In the genomic region with DNA sequence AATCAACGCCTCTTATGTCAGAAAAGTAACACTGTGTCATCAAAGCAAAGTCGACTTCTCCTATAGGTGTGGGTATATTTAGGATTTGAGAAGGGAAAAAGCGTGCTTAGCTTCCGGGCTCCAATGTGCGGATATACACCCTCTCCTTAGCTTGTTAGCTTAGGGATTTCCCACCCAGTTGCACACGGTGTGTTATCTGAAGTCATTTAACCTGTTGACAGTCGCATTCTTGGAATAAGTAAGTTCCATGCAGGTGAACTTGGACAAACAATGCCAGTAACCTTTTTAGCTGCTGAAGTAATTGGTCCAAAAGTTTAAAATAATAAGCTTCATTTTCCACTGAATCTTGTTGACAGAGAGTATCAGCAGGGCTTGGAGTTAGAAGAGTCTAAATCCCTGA, we compare ENCODE assay signal across 17 cellular contexts.
DNase-seq lines count a peak whose midpoint lies in the region; TF ChIP-seq lines count a peak whose summit lies in the region.
"Had no signal": no experiment of that assay in that cellular context is flagged by ENCODE, and none has a peak within 500 bp of the region (broad histone marks: within the 10 kb centered on the region; RNA-seq: fewer than 3 reads in every experiment).

No MANE protein-coding gene starts in this region.

- H4K20me1 ChIP-seq in BLaER1, result no peaks in the 10 kb centered on the region

- no peaks in the 10 kb centered on the region for H3K27me3 ChIP-seq in BLaER1

- H3K4me3 Mint-ChIP-seq in progenitor cell of endocrine pancreas (ENCODE audit: low read depth), result no peak overlapping the region
- H3K4me3 Mint-ChIP-seq in immature natural killer cell, result no peak overlapping the region
- H3K4me3 Mint-ChIP-seq: CD8-positive, alpha-beta memory T cell; IgD-negative memory B cell had no signal

- H3K9me3 Mint-ChIP-seq in progenitor cell of endocrine pancreas (ENCODE audit: low read depth) (no peaks in the 10 kb centered on the region), immature natural killer cell (no peaks in the 10 kb centered on the region)
- H3K9me3 Mint-ChIP-seq: CD8-positive, alpha-beta memory T cell; IgD-negative memory B cell had no signal

- peak overlapping the region; percentile 84 for H3K27ac Mint-ChIP-seq in progenitor cell of endocrine pancreas
- H3K27ac Mint-ChIP-seq in immature natural killer cell, result no peak overlapping the region
- H3K27ac Mint-ChIP-seq: IgD-negative memory B cell had no signal

- DNase-seq in HT-29 (ENCODE audit: low spot score) (peak; percentile 28), left kidney (ENCODE audit: low read depth, low spot score) (peak; percentile 57), progenitor cell of endocrine pancreas (ENCODE audit: low spot score, unreplicated experiment) (no peak), immature natural killer cell (no peak), midbrain (lab: John Stamatoyannopoulos, UW) (no peak), SK-N-DZ (ENCODE audit: low spot score) (no peak), 8988T (no peak)
- DNase-seq: CD8-positive, alpha-beta memory T cell; EL; NCI-H1105; NCI-H1694 treated with DMSO at 0.1 percent for 48 hours; NCI-H69; NK-92 treated with Interleukin-12 subunit alpha and Interleukin-12 subunit beta, amount 100 ng/mL, for 24 hours; SHP77 treated with DMSO at 0.1 percent for 48 hours had no signal

- H3K9ac ChIP-seq in BLaER1, result no peak overlapping the region

- peak overlapping the region; percentile 86 for H3K4me2 ChIP-seq in BLaER1

- H3K27me3 Mint-ChIP-seq in progenitor cell of endocrine pancreas (no peaks in the 10 kb centered on the region), immature natural killer cell (ENCODE audit: low read depth in 3 of 3) (peaks cover 0 to 9% (median 7%) of the 10 kb centered on the region in 3 donors)

- H3K36me3 Mint-ChIP-seq in progenitor cell of endocrine pancreas (ENCODE audit: insufficient read depth), result no peaks in the 10 kb centered on the region
- H3K36me3 Mint-ChIP-seq in immature natural killer cell, result no peaks in the 10 kb centered on the region
- H3K36me3 Mint-ChIP-seq: CD8-positive, alpha-beta memory T cell; IgD-negative memory B cell had no signal

- peaks cover 35% of the 10 kb centered on the region for H3K4me1 Mint-ChIP-seq in progenitor cell of endocrine pancreas (ENCODE audit: low read depth)
- peaks cover 12 to 21% of the 10 kb centered on the region in 2 donors for H3K4me1 Mint-ChIP-seq in immature natural killer cell

- H3K4me3 ChIP-seq in BLaER1, result no peak overlapping the region

- peaks cover 75% of the 10 kb centered on the region for H3K4me1 ChIP-seq in BLaER1

- H3K27ac ChIP-seq in BLaER1, result peak overlapping the region; percentile 12; the same call in 1 of the 2 replicates
- H3K27ac ChIP-seq: 22Rv1 had no signal

- H3K36me3 ChIP-seq in BLaER1, result no peaks in the 10 kb centered on the region

- no peaks in the 10 kb centered on the region; the same call in 1 of the 2 replicates for H3K9me3 ChIP-seq in BLaER1

- TF ChIP-seq CTCF in progenitor cell of endocrine pancreas (IDR thresholded peaks at IDR 0.05; ENCODE audit: unreplicated experiment), result no peak

Comparison
In these comparisons a context has a peak if more than half of its experiments do, and no peak if none do; other contexts are left out.
1. DNase-seq: peak in HT-29 (single experiment) and left kidney (single experiment); none in progenitor cell of endocrine pancreas (single experiment), immature natural killer cell (0 of 3), midbrain (single experiment), SK-N-DZ (single experiment) and 8988T (single experiment).